In the genomic region with DNA sequence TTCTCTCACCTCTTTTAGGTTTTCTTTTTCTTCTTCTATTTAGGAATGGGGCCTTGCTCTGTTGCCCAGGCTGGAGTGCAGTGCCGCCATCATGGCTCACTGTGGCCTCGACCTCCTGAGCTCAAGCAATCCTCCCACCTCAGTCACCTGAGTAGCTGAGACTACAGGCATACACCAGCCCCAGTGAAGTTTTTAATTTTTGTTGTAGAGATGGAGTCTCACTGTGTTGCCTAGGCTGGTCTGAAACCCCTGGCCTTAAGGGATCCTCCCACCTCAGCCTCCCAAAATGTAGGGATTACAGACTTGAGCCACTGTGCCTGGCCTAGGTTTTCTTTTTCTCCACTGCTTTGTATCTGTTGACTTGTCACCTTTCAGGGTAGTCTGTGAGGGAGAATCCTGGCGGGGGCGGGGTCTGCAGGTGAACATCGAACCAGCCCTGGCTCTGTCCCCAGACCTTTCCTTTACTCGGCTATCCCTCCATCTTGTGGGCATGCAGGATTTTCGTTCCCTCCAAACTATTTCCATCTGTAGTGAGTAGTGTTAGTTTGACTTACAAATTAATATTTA, we compare ENCODE assay signal across 17 cellular contexts. TPM values are rescaled to one million over a fixed set of nuclear protein-coding genes. Genes with fewer than 3 reads are reported as not detected.
A peak's percentile ranks its signal among the peaks of the same experiment; 100 is the strongest.
DNase-seq lines count a peak whose midpoint lies in the region; ATAC-seq and TF ChIP-seq lines count a peak whose summit lies in the region.
"Had no signal": no experiment of that assay in that cellular context is flagged by ENCODE, and none has a peak within 500 bp of the region (broad histone marks: within the 10 kb centered on the region; RNA-seq: fewer than 3 reads in every experiment).

No MANE protein-coding gene starts in this region.

- CTCF ChIA-PET in CD4-positive, alpha-beta memory T cell (lab: Charles Lee; ENCODE audit: partially characterized antibody), result interaction anchor here (1.2 to 1.4 kb wide), 2 partner anchors 18 to 190 kb away, joined by 3 to 5 read pairs; no protein-coding TSS in a partner anchor
- CTCF ChIA-PET in naive thymus-derived CD4-positive, alpha-beta T cell (lab: Charles Lee), result interaction anchor here (1.0 kb wide), 1 partner anchor 21 kb away, joined by 3 read pairs; no protein-coding TSS in a partner anchor

- no peak overlapping the region for H3K4me3 ChIP-seq in CD4-positive, alpha-beta memory T cell (ENCODE audit: low read length in 2 of 2)
- no peak overlapping the region for H3K4me3 ChIP-seq in naive thymus-derived CD4-positive, alpha-beta T cell (ENCODE audit: low read length)
- no peak overlapping the region for H3K4me3 ChIP-seq in GM23338
- H3K4me3 ChIP-seq: BLaER1 treated with 17β-estradiol and CSF1 and Interleukin-3, amounts not matched to agents 10 nM and 100 nM; GM23248; left ventricle myocardium inferior; thyroid gland had no signal

- H3K4me1 ChIP-seq in CD4-positive, alpha-beta memory T cell (ENCODE audit: insufficient read depth, low read length), result peaks cover 100% of the 10 kb centered on the region
- peaks cover 82 to 83% of the 10 kb centered on the region in 2 donors for H3K4me1 ChIP-seq in naive thymus-derived CD4-positive, alpha-beta T cell (ENCODE audit: control insufficient read depth in 2 of 2, insufficient read depth in 2 of 2, low read length in 2 of 2)
- H3K4me1 ChIP-seq in GM23338 (ENCODE audit: insufficient read depth), result peaks cover 37% of the 10 kb centered on the region

- no peaks in the 10 kb centered on the region for H3K27me3 Mint-ChIP-seq in T-helper 2 cell treated with Interferon-gamma antibody and Interleukin-4, amounts not matched to agents 5 μg/mL and 100 μg/mL, for 36 hours (ENCODE audit: low read depth)
- no peaks in the 10 kb centered on the region for H3K27me3 Mint-ChIP-seq in CD4-positive, alpha-beta memory T cell
- H3K27me3 Mint-ChIP-seq in activated T-helper 2 cell treated with anti-CD3 and anti-CD28 coated beads, Interferon-gamma antibody, Interleukin-2, Interleukin-4, amounts not matched to agents 10 μg/mL and 5 μg/mL and 100 μg/mL, durations not matched to agents 14 hours and 24 hours and 36 hours (ENCODE audit: low read depth), result no peaks in the 10 kb centered on the region
- no peaks in the 10 kb centered on the region for H3K27me3 Mint-ChIP-seq in naive thymus-derived CD4-positive, alpha-beta T cell
- no peaks in the 10 kb centered on the region for H3K27me3 Mint-ChIP-seq in GM23338 (ENCODE audit: insufficient read depth, low read depth, poor library complexity)

- no peaks in the 10 kb centered on the region for H3K9me3 Mint-ChIP-seq in T-helper 2 cell treated with Interferon-gamma antibody and Interleukin-4, amounts not matched to agents 5 μg/mL and 100 μg/mL, for 36 hours
- peaks cover 0 to 4% (median 0%) of the 10 kb centered on the region in 8 donors for H3K9me3 Mint-ChIP-seq in CD4-positive, alpha-beta memory T cell
- H3K9me3 Mint-ChIP-seq in activated T-helper 2 cell treated with anti-CD3 and anti-CD28 coated beads, Interferon-gamma antibody, Interleukin-2, Interleukin-4, amounts not matched to agents 10 μg/mL and 5 μg/mL and 100 μg/mL, durations not matched to agents 14 hours and 24 hours and 36 hours, result no peaks in the 10 kb centered on the region
- peaks cover 0 to 8% (median 0%) of the 10 kb centered on the region in 11 donors for H3K9me3 Mint-ChIP-seq in naive thymus-derived CD4-positive, alpha-beta T cell
- H3K9me3 Mint-ChIP-seq in GM23338, result no peaks in the 10 kb centered on the region

- H3K9me3 ChIP-seq in CD4-positive, alpha-beta memory T cell (ENCODE audit: control insufficient read depth in 1 of 2, low read length in 2 of 2), result no peaks in the 10 kb centered on the region
- H3K9me3 ChIP-seq in naive thymus-derived CD4-positive, alpha-beta T cell (ENCODE audit: control insufficient read depth in 2 of 3, low read length in 3 of 3), result no peaks in the 10 kb centered on the region
- H3K9me3 ChIP-seq: left ventricle myocardium inferior, thyroid gland had no signal

- POLR2A ChIA-PET in CD4-positive, alpha-beta memory T cell (lab: Charles Lee; ENCODE audit: partially characterized antibody), result interaction anchor here (0.7 to 4.5 kb wide), 7 partner anchors 9 to 328 kb away, joined by 3 to 25 read pairs (median 5); no protein-coding TSS in a partner anchor
- POLR2A ChIA-PET in naive thymus-derived CD4-positive, alpha-beta T cell (lab: Charles Lee), result interaction anchor here (1.0 to 7.4 kb wide), 4 partner anchors 13 to 29 kb away, joined by 3 to 31 read pairs (median 10); no protein-coding TSS in a partner anchor

- H3K27ac ChIP-seq in CD4-positive, alpha-beta memory T cell (ENCODE audit: low read depth, low read length), result peak overlapping the region; percentile 41
- peak overlapping the region; percentile 58 for H3K27ac ChIP-seq in naive thymus-derived CD4-positive, alpha-beta T cell (ENCODE audit: low read depth, low read length)
- no peak overlapping the region for H3K27ac ChIP-seq in GM23338 (ENCODE audit: low read depth)
- H3K27ac ChIP-seq: BLaER1 treated with 17β-estradiol and CSF1 and Interleukin-3, amounts not matched to agents 10 nM and 100 nM; GM23248; left ventricle myocardium inferior; thyroid gland had no signal

- no peak for TF ChIP-seq CTCF in GM23338 (conservative IDR thresholded peaks at IDR 0.05; ENCODE audit: low read depth in 2 of 2)

- no peak for ATAC-seq in naive thymus-derived CD4-positive, alpha-beta T cell
- ATAC-seq in HG02852 (IDR thresholded peaks at IDR 0.05; ENCODE audit: unreplicated experiment), result no peak
- ATAC-seq in GM23338, result no peak

- H4K20me1 ChIP-seq in GM23338 (replicated peaks; ENCODE audit: insufficient read depth), result peaks cover 32% of the 10 kb centered on the region

- H3K36me3 Mint-ChIP-seq in T-helper 2 cell treated with Interferon-gamma antibody and Interleukin-4, amounts not matched to agents 5 μg/mL and 100 μg/mL, for 36 hours (ENCODE audit: low read depth), result peaks cover 44% of the 10 kb centered on the region
- H3K36me3 Mint-ChIP-seq in CD4-positive, alpha-beta memory T cell, result peaks cover 36 to 65% of the 10 kb centered on the region in 2 donors
- H3K36me3 Mint-ChIP-seq in activated T-helper 2 cell treated with anti-CD3 and anti-CD28 coated beads, Interferon-gamma antibody, Interleukin-2, Interleukin-4, amounts not matched to agents 10 μg/mL and 5 μg/mL and 100 μg/mL, durations not matched to agents 14 hours and 24 hours and 36 hours (ENCODE audit: low read depth), result peaks cover 66% of the 10 kb centered on the region
- peaks cover 7 to 36% (median 27%) of the 10 kb centered on the region in 5 donors for H3K36me3 Mint-ChIP-seq in naive thymus-derived CD4-positive, alpha-beta T cell
- H3K36me3 Mint-ChIP-seq in GM23338 (ENCODE audit: low read depth), result no peaks in the 10 kb centered on the region; the same call in 1 of the 3 replicates

- intact Hi-C loops in CD4-positive, alpha-beta memory T cell (cut with micrococcal nuclease), result loop anchor here (2.0 kb wide), 1 partner anchor 14 kb away; no protein-coding TSS in a partner anchor
- intact Hi-C loops in activated T-helper 2 cell treated with anti-CD3 and anti-CD28 coated beads, Interferon-gamma antibody, Interleukin-2, Interleukin-4, amounts not matched to agents 10 μg/mL and 5 μg/mL and 100 μg/mL, durations not matched to agents 14 hours and 24 hours and 36 hours (cut with micrococcal nuclease), result no loop called here
- intact Hi-C loops in naive thymus-derived CD4-positive, alpha-beta T cell (cut with micrococcal nuclease), result no loop called here

- H3K9me2 ChIP-seq in GM23338 (ENCODE audit: insufficient read depth), result no peaks in the 10 kb centered on the region

- peaks cover 68% of the 10 kb centered on the region for H3K4me1 Mint-ChIP-seq in T-helper 2 cell treated with Interferon-gamma antibody and Interleukin-4, amounts not matched to agents 5 μg/mL and 100 μg/mL, for 36 hours (ENCODE audit: low read depth)
- H3K4me1 Mint-ChIP-seq in CD4-positive, alpha-beta memory T cell, result peaks cover 71 to 100% (median 88%) of the 10 kb centered on the region in 4 donors
- H3K4me1 Mint-ChIP-seq in activated T-helper 2 cell treated with anti-CD3 and anti-CD28 coated beads, Interferon-gamma antibody, Interleukin-2, Interleukin-4, amounts not matched to agents 10 μg/mL and 5 μg/mL and 100 μg/mL, durations not matched to agents 14 hours and 24 hours and 36 hours (ENCODE audit: low read depth), result peaks cover 74% of the 10 kb centered on the region
- H3K4me1 Mint-ChIP-seq in naive thymus-derived CD4-positive, alpha-beta T cell, result peaks cover 66 to 100% (median 90%) of the 10 kb centered on the region in 7 donors
- H3K4me1 Mint-ChIP-seq in GM23338, result peaks cover 63% of the 10 kb centered on the region

- DNase-seq in T-helper 2 cell treated with Interferon-gamma antibody and Interleukin-4, amounts not matched to agents 5 μg/mL and 100 μg/mL, for 36 hours (ENCODE audit: low spot score), result no peak
- DNase-seq in T-helper 2 cell, result no peak
- DNase-seq in CD4-positive, alpha-beta memory T cell, result no peak
- no peak for DNase-seq in activated T-helper 2 cell treated with anti-CD3 and anti-CD28 coated beads, Interferon-gamma antibody, Interleukin-2, Interleukin-4, amounts not matched to agents 10 μg/mL and 5 μg/mL and 100 μg/mL, durations not matched to agents 14 hours and 24 hours and 36 hours (ENCODE audit: low spot score)
- no peak for DNase-seq in naive thymus-derived CD4-positive, alpha-beta T cell
- no peak for DNase-seq in GM23338 (ENCODE audit: low spot score)
- no peak for DNase-seq in NCI-H748 treated with DMSO at 0.1 percent for 48 hours (lab: John Stamatoyannopoulos, UW)
- DNase-seq: dermis blood vessel endothelial cell, DMS79, GM23248, left ventricle myocardium inferior, NCI-H1694, NCI-H226, SW 1271, thyroid gland had no signal

- H3K4me3 Mint-ChIP-seq in T-helper 2 cell treated with Interferon-gamma antibody and Interleukin-4, amounts not matched to agents 5 μg/mL and 100 μg/mL, for 36 hours, result no peak overlapping the region
- peak overlapping the region in 5 of 8 donors; percentile 25 to 70 (median 62) for H3K4me3 Mint-ChIP-seq in CD4-positive, alpha-beta memory T cell
- H3K4me3 Mint-ChIP-seq in activated T-helper 2 cell treated with anti-CD3 and anti-CD28 coated beads, Interferon-gamma antibody, Interleukin-2, Interleukin-4, amounts not matched to agents 10 μg/mL and 5 μg/mL and 100 μg/mL, durations not matched to agents 14 hours and 24 hours and 36 hours (ENCODE audit: low read depth), result no peak overlapping the region
- peak overlapping the region; percentile 25 to 71 (median 52) for H3K4me3 Mint-ChIP-seq in naive thymus-derived CD4-positive, alpha-beta T cell
- H3K4me3 Mint-ChIP-seq in GM23338, result no peak overlapping the region

- peaks cover 3% of the 10 kb centered on the region for H3K36me3 ChIP-seq in CD4-positive, alpha-beta memory T cell (ENCODE audit: insufficient read depth, low read length)
- peaks cover 0 to 20% (median 0%) of the 10 kb centered on the region in 3 experiments for H3K36me3 ChIP-seq in naive thymus-derived CD4-positive, alpha-beta T cell (ENCODE audit: control insufficient read depth in 2 of 3, insufficient read depth in 3 of 3, low read length in 3 of 3)
- H3K36me3 ChIP-seq in GM23338 (ENCODE audit: insufficient read depth), result no peaks in the 10 kb centered on the region
- H3K36me3 ChIP-seq: thyroid gland had no signal

- H3K27ac Mint-ChIP-seq in T-helper 2 cell treated with Interferon-gamma antibody and Interleukin-4, amounts not matched to agents 5 μg/mL and 100 μg/mL, for 36 hours, result peak overlapping the region; percentile 63
- H3K27ac Mint-ChIP-seq in CD4-positive, alpha-beta memory T cell, result peak overlapping the region; percentile 88 to 95 (median 91)
- peak overlapping the region; percentile 78 for H3K27ac Mint-ChIP-seq in activated T-helper 2 cell treated with anti-CD3 and anti-CD28 coated beads, Interferon-gamma antibody, Interleukin-2, Interleukin-4, amounts not matched to agents 10 μg/mL and 5 μg/mL and 100 μg/mL, durations not matched to agents 14 hours and 24 hours and 36 hours
- peak overlapping the region; percentile 84 to 94 (median 92) for H3K27ac Mint-ChIP-seq in naive thymus-derived CD4-positive, alpha-beta T cell
- no peak overlapping the region for H3K27ac Mint-ChIP-seq in GM23338

- H3K27me3 ChIP-seq in CD4-positive, alpha-beta memory T cell (ENCODE audit: insufficient read depth, low read length), result no peaks in the 10 kb centered on the region
- H3K27me3 ChIP-seq in naive thymus-derived CD4-positive, alpha-beta T cell (ENCODE audit: control insufficient read depth in 2 of 2, insufficient read depth in 2 of 2, low read length in 2 of 2), result no peaks in the 10 kb centered on the region
- H3K27me3 ChIP-seq in GM23338 (ENCODE audit: insufficient read depth), result no peaks in the 10 kb centered on the region
- H3K27me3 ChIP-seq: BLaER1 treated with 17β-estradiol and CSF1 and Interleukin-3, amounts not matched to agents 10 nM and 100 nM; thyroid gland had no signal

- no peaks in the 10 kb centered on the region for H3F3A ChIP-seq in GM23338 (replicated peaks; ENCODE audit: low read depth)

- H2AFZ ChIP-seq in GM23338, result no peak overlapping the region
- H2AFZ ChIP-seq: GM23248 had no signal

- H3K79me2 ChIP-seq in GM23338 (replicated peaks; ENCODE audit: insufficient read depth), result peaks cover 96% of the 10 kb centered on the region

- no peak overlapping the region for H3K4me2 ChIP-seq in GM23338

RNA-seq across cellular contexts. Expression of gene NCK2, which starts 21.7 kb away (rescaled TPM):
- total RNA-seq in CD4-positive, alpha-beta memory T cell, result 10 to 100 TPM; 98.1 to 98.6 TPM
- 10 to 100 TPM; 58.0 to 76.6 TPM for polyA plus RNA-seq in CD4-positive, alpha-beta memory T cell
- 72.4 and 73.9 TPM in 2 replicates for total RNA-seq in activated T-helper 2 cell treated with anti-CD3 and anti-CD28 coated beads, Interferon-gamma antibody, Interleukin-2, Interleukin-4, amounts not matched to agents 10 μg/mL and 5 μg/mL and 100 μg/mL, durations not matched to agents 14 hours and 24 hours and 36 hours
- 100 to 1,000 TPM in 4 of 5 experiments, 10 to 100 TPM in 1; 75.3 to 134 (median 109) TPM for total RNA-seq in naive thymus-derived CD4-positive, alpha-beta T cell
- polyA plus RNA-seq in naive thymus-derived CD4-positive, alpha-beta T cell, result 10 to 100 TPM; 30.8 to 73.0 TPM
- 59.9 and 62.4 TPM in 2 replicates for total RNA-seq in GM23338 (2014; rRNA removed; shearing (Covaris generic))
- 26.9 and 28.4 TPM in 2 replicates for polyA plus RNA-seq in GM23338 (2016; fragmentation: Nextera tagmentation; extraction: Ambion mirVana)

Comparison
In these comparisons a context has a peak if more than half of its experiments do, and no peak if none do; other contexts are left out.
1. H3K4me3 Mint-ChIP-seq: peak in CD4-positive, alpha-beta memory T cell (5 of 8) and naive thymus-derived CD4-positive, alpha-beta T cell (10 of 10); none in T-helper 2 cell treated with Interferon-gamma antibody and Interleukin-4, amounts not matched to agents 5 μg/mL and 100 μg/mL, for 36 hours (single experiment), activated T-helper 2 cell treated with anti-CD3 and anti-CD28 coated beads, Interferon-gamma antibody, Interleukin-2, Interleukin-4, amounts not matched to agents 10 μg/mL and 5 μg/mL and 100 μg/mL, durations not matched to agents 14 hours and 24 hours and 36 hours (single experiment) and GM23338 (single experiment).